8 cellular contexts compared by ENCODE assay signal in the genomic region with DNA sequence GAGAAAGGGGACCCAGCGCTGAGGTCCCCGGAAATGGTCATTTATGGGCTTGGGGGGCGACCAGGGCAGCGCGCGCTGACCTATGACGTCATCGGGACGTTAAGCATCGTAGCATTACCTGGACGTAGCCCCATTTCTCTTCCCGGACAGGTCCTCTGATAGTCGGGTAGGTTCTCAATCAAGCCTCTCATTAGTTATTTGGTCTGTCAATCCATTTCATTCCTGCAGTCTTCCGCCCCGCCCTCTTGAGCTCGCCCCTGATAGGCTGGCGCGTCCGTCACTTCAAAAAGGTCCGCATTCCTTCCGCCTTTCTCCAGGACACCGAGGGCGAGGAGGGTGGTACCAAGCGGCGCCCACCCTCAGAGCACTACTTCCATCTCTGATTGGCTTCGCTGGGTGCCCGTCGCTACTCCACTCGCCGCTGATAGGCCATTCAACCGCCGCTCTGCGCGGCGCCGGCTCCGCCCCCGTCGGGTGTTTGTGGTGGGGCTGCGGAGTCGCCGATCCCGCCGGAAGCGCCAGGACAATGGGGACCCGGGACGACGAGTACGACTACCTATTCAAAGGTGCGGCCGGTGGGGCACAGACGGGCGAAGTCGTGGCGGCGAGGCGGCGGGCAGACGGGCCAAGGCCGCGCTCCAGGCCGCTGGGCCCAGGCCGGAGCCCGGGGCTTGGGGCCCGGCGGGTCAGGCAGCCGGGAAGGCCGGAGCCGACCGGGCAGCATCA. TPM values are rescaled to one million over a fixed set of nuclear protein-coding genes. Genes with fewer than 3 reads are reported as not detected.
DNase-seq lines count a peak whose midpoint lies in the region; ATAC-seq, FAIRE-seq and TF ChIP-seq lines count a peak whose summit lies in the region.

Gene RAB11B, plus strand, starts transcription at position 470 of the 726 bp plus-strand sequence. Its CDS starts 57 bp downstream, at position 527.

- peak; percentile 98 for FAIRE-seq in GM12892 (lab: Jason Lieb, UNC)

- TF ChIP-seq POLR2A in GM12892 (IDR thresholded peaks at IDR 0.05; ENCODE audit: low read depth, low read length) = peak; percentile 17; the same call in 1 of the 2 replicates
- peak; percentile 85 for TF ChIP-seq POLR2A in adrenal gland (IDR thresholded peaks at IDR 0.05)
- TF ChIP-seq POLR2A in transverse colon (IDR thresholded peaks at IDR 0.05) = peak; percentile 58

- H2BK5ac ChIP-seq in trophoblast cell (ENCODE audit: low read depth, low read length, poor library complexity) = peak within 1 kb of the TSS; percentile 100

- no peaks in the 10 kb centered on the region for H3K9me3 ChIP-seq in adrenal gland (replicated peaks in 1 of 3)
- H3K9me3 ChIP-seq in trophoblast cell (ENCODE audit: insufficient read depth, low read depth, low read length) = peaks cover 4% of the 10 kb centered on the region
- no peaks in the 10 kb centered on the region for H3K9me3 ChIP-seq in transverse colon

- peak within 1 kb of the TSS; percentile 100 for H4K12ac ChIP-seq in trophoblast cell (ENCODE audit: low read depth, low read length)

- H3K9ac ChIP-seq in trophoblast cell (ENCODE audit: low read length) = peak within 1 kb of the TSS; percentile 99

- 0 to 1% (median 0%) methylated on average over 10 to 70 of the region's 70 CpGs for WGBS in adrenal gland, 4 donors
- no CpG with 5 or more reads among the region's 70 CpGs for WGBS in trophoblast cell (ENCODE audit: extremely low coverage, insufficient coverage, insufficient read length)
- WGBS in transverse colon (ENCODE audit: low coverage in 1 of 2), 2 donors = 1% methylated on average over 63 of the region's 70 CpGs; no CpG with 5 or more reads in 1 of the 2 donors

- peak within 1 kb of the TSS; percentile 99 for H3K4ac ChIP-seq in trophoblast cell (ENCODE audit: low read depth, low read length)

- no peak within 1 kb of the TSS for H3K23ac ChIP-seq in trophoblast cell (ENCODE audit: low read length)

- peak within 1 kb of the TSS; percentile 59 for H3K4me2 ChIP-seq in trophoblast cell (ENCODE audit: low read length)

- H3K36me3 ChIP-seq in adrenal gland (replicated peaks in 1 of 2) (no peaks in the 10 kb centered on the region), trophoblast cell (ENCODE audit: control insufficient read depth in 1 of 2, insufficient read depth in 2 of 2, low read length in 2 of 2) (peaks cover 0 to 1% of the 10 kb centered on the region in 2 experiments), transverse colon (no peaks in the 10 kb centered on the region)

- DNase-seq in GM12892 (ENCODE audit: insufficient read length) (peak; percentile 96), NCI-H146 (lab: John Stamatoyannopoulos, UW) (peak; percentile 99), T-helper 1 cell (peak; percentile 96 to 100 (median 97)), adrenal gland (peak; percentile 99 to 100 (median 100)), cardiac septum (ENCODE audit: low spot score) (peak; percentile 99), trophoblast cell (peak; percentile 99 to 100), transverse colon (peak; percentile 100)

- peak within 1 kb of the TSS; percentile 99 for H3K18ac ChIP-seq in trophoblast cell (ENCODE audit: low read length)

- H2BK12ac ChIP-seq in trophoblast cell (ENCODE audit: low read length) = no peak within 1 kb of the TSS

- H2BK120ac ChIP-seq in trophoblast cell (ENCODE audit: insufficient read depth, low read length, poor library complexity) = peak within 1 kb of the TSS; percentile 99

- peak within 1 kb of the TSS; percentile 100 for H4K91ac ChIP-seq in trophoblast cell (ENCODE audit: low read depth, low read length)

- peak within 1 kb of the TSS; percentile 97 to 100 (median 100) for H3K27ac ChIP-seq in adrenal gland
- peak within 1 kb of the TSS; percentile 100 for H3K27ac ChIP-seq in trophoblast cell (ENCODE audit: low read depth, low read length)
- H3K27ac ChIP-seq in transverse colon = peak within 1 kb of the TSS; percentile 99 to 100 (median 100)

- intact Hi-C loops in adrenal gland (cut with DNase I) = no loop called here
- intact Hi-C loops in cardiac septum (cut with DNase I) = no loop called here
- intact Hi-C loops in transverse colon (cut with DNase I; ENCODE audit: low total_unique reads) = loop anchor here (1.0 kb wide), 1 partner anchor 28 kb away; no protein-coding TSS in a partner anchor

- TF ChIP-seq EP300 in transverse colon (IDR thresholded peaks at IDR 0.05; ENCODE audit: low read depth) = no peak

- in situ Hi-C loops in transverse colon (cut with MboI; ENCODE audit: low pct_ligation_motif_present in 1 of 4, low pct_unique_long_range_greater_than_20kb in 1 of 4, low sequenced_read_pairs in 3 of 4) = no loop called here

- H3K4me3 ChIP-seq in adrenal gland (peak within 1 kb of the TSS; percentile 44 to 94 (median 72)), trophoblast cell (ENCODE audit: low read depth, low read length) (peak within 1 kb of the TSS; percentile 95), transverse colon (peak within 1 kb of the TSS; percentile 86 to 100 (median 95))

- peak within 1 kb of the TSS; percentile 100 for H3K14ac ChIP-seq in trophoblast cell (ENCODE audit: low read length)

- TF ChIP-seq CTCF in adrenal gland (IDR thresholded peaks at IDR 0.05) (peak in 1 of 6 experiments; percentile 20), transverse colon (IDR thresholded peaks at IDR 0.05) (no peak)

- peak within 1 kb of the TSS; percentile 99 for H2AK5ac ChIP-seq in trophoblast cell (ENCODE audit: low read length)

- peaks cover 14% of the 10 kb centered on the region for H3K79me2 ChIP-seq in trophoblast cell (ENCODE audit: control insufficient read depth, insufficient read depth, low read length, poor library complexity)

- ATAC-seq in HG02852 (IDR thresholded peaks at IDR 0.05; ENCODE audit: unreplicated experiment) = peak; percentile 90

- no peaks in the 10 kb centered on the region for H3K27me3 ChIP-seq in adrenal gland
- no peaks in the 10 kb centered on the region for H3K27me3 ChIP-seq in trophoblast cell (ENCODE audit: insufficient read depth, low read length)
- H3K27me3 ChIP-seq in transverse colon = no peaks in the 10 kb centered on the region

- peak within 1 kb of the TSS; percentile 96 for H2AFZ ChIP-seq in trophoblast cell (ENCODE audit: insufficient read depth, low read length, poor library complexity)

- H4K8ac ChIP-seq in trophoblast cell (ENCODE audit: low read depth, low read length) = peak within 1 kb of the TSS; percentile 100

- peaks cover 9% of the 10 kb centered on the region for H3K79me1 ChIP-seq in trophoblast cell (ENCODE audit: low read length)

- peaks cover 35 to 47% of the 10 kb centered on the region in 2 donors for H3K4me1 ChIP-seq in adrenal gland (replicated peaks in 1 of 2)
- H3K4me1 ChIP-seq in trophoblast cell (ENCODE audit: control insufficient read depth in 1 of 2, insufficient read depth in 2 of 2, low read length in 2 of 2) = peaks cover 10 to 14% of the 10 kb centered on the region in 2 experiments
- peaks cover 17 to 45% (median 27%) of the 10 kb centered on the region in 4 donors for H3K4me1 ChIP-seq in transverse colon

RNA-seq across cellular contexts. Expression of gene RAB11B, which starts in this region (rescaled TPM):
- polyA plus RNA-seq in GM12892 (2012; ENCODE audit: missing spikeins) = 19.8 TPM
- total RNA-seq in adrenal gland = 100 to 1,000 TPM in 3 of 8 donors, 10 to 100 TPM in 5; 44.4 to 155 (median 88.2) TPM
- polyA plus RNA-seq in adrenal gland = 100 to 1,000 TPM in 1 of 3 donors, 10 to 100 TPM in 2; 24.6 to 147 (median 64.9) TPM
- total RNA-seq in cardiac septum = 132 TPM
- polyA plus RNA-seq in trophoblast cell (2013) = 124 and 125 TPM in 2 replicates
- total RNA-seq in transverse colon = 100 to 1,000 TPM in 1 of 4 donors, 10 to 100 TPM in 3; 48.6 to 159 (median 56.1) TPM

Comparison
In these comparisons a context has a peak if more than half of its experiments do, and no peak if none do; other contexts are left out.
1. Peak in every context shown above with its lines: DNase-seq, ATAC-seq, H3K4me3 ChIP-seq and H3K27ac ChIP-seq.
2. POLR2A ChIP-seq: peak in every context shown above with its lines; median percentile 85 in adrenal gland; 58 in transverse colon; 17 in GM12892.